3 cellular contexts compared by ENCODE assay signal in the genomic region with DNA sequence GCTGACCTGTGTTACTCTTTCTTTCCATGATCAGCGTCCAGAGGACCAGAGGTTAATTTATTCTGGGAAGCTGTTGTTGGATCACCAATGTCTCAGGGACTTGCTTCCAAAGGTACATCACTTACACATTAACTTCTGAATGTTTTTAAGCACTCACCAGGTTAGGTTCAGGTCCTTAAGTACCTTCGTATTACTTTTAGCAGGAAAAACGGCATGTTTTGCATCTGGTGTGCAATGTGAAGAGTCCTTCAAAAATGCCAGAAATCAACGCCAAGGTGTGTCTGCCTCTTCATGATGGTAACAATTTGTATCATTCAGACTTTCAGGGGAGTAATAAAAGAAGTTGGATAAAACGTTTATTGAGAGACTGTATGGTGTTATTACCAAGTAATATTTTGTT.
A peak's percentile ranks its signal among the peaks of the same experiment; 100 is the strongest.
TF ChIP-seq lines count a peak whose summit lies in the region.

No MANE protein-coding gene starts in this region.

TF ChIP-seq in A549, 52 proteins besides CTCF, POLR2A, EP300 and RAD21 (continues in another document):
- TF ChIP-seq, protein P1, sequence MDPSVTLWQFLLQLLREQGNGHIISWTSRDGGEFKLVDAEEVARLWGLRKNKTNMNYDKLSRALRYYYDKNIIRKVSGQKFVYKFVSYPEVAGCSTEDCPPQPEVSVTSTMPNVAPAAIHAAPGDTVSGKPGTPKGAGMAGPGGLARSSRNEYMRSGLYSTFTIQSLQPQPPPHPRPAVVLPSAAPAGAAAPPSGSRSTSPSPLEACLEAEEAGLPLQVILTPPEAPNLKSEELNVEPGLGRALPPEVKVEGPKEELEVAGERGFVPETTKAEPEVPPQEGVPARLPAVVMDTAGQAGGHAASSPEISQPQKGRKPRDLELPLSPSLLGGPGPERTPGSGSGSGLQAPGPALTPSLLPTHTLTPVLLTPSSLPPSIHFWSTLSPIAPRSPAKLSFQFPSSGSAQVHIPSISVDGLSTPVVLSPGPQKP (IDR thresholded peaks at IDR 0.05; ENCODE audit: low read depth, low read length) = no peak
- TF ChIP-seq, protein P2, sequence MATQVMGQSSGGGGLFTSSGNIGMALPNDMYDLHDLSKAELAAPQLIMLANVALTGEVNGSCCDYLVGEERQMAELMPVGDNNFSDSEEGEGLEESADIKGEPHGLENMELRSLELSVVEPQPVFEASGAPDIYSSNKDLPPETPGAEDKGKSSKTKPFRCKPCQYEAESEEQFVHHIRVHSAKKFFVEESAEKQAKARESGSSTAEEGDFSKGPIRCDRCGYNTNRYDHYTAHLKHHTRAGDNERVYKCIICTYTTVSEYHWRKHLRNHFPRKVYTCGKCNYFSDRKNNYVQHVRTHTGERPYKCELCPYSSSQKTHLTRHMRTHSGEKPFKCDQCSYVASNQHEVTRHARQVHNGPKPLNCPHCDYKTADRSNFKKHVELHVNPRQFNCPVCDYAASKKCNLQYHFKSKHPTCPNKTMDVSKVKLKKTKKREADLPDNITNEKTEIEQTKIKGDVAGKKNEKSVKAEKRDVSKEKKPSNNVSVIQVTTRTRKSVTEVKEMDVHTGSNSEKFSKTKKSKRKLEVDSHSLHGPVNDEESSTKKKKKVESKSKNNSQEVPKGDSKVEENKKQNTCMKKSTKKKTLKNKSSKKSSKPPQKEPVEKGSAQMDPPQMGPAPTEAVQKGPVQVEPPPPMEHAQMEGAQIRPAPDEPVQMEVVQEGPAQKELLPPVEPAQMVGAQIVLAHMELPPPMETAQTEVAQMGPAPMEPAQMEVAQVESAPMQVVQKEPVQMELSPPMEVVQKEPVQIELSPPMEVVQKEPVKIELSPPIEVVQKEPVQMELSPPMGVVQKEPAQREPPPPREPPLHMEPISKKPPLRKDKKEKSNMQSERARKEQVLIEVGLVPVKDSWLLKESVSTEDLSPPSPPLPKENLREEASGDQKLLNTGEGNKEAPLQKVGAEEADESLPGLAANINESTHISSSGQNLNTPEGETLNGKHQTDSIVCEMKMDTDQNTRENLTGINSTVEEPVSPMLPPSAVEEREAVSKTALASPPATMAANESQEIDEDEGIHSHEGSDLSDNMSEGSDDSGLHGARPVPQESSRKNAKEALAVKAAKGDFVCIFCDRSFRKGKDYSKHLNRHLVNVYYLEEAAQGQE (IDR thresholded peaks at IDR 0.05) = no peak
- no peak for TF ChIP-seq HDAC2 (IDR thresholded peaks at IDR 0.05)
- TF ChIP-seq ZSCAN20 (CRISPR knock-in tag; IDR thresholded peaks at IDR 0.05) = no peak
- TF ChIP-seq POLR2AphosphoS2 (conservative IDR thresholded peaks at IDR 0.05; ENCODE audit: low read length) = no peak
- TF ChIP-seq, protein P3, sequence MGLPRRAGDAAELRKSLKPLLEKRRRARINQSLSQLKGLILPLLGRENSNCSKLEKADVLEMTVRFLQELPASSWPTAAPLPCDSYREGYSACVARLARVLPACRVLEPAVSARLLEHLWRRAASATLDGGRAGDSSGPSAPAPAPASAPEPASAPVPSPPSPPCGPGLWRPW (IDR thresholded peaks at IDR 0.05) = no peak
- TF ChIP-seq TP53 (CRISPR knock-in tag; IDR thresholded peaks at IDR 0.05) = no peak
- no peak for TF ChIP-seq HOXA7 (CRISPR knock-in tag; IDR thresholded peaks at IDR 0.05)
- no peak for TF ChIP-seq SMC3 (IDR thresholded peaks at IDR 0.05)
- no peak for TF ChIP-seq HEYL (CRISPR knock-in tag; IDR thresholded peaks at IDR 0.05)
- TF ChIP-seq FOXS1 (CRISPR knock-in tag; IDR thresholded peaks at IDR 0.05) = no peak
- no peak for TF ChIP-seq JUN (IDR thresholded peaks at IDR 0.05)
- no peak for TF ChIP-seq MAFK (IDR thresholded peaks at IDR 0.05; ENCODE audit: partially characterized antibody)
- TF ChIP-seq, protein P4, sequence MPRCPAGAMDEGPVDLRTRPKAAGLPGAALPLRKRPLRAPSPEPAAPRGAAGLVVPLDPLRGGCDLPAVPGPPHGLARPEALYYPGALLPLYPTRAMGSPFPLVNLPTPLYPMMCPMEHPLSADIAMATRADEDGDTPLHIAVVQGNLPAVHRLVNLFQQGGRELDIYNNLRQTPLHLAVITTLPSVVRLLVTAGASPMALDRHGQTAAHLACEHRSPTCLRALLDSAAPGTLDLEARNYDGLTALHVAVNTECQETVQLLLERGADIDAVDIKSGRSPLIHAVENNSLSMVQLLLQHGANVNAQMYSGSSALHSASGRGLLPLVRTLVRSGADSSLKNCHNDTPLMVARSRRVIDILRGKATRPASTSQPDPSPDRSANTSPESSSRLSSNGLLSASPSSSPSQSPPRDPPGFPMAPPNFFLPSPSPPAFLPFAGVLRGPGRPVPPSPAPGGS (IDR thresholded peaks at IDR 0.05) = no peak
- no peak for TF ChIP-seq FOSL2 (IDR thresholded peaks at IDR 0.05)
- no peak for TF ChIP-seq FOSL2 (CRISPR knock-in tag; IDR thresholded peaks at IDR 0.05)
- TF ChIP-seq HOXB5 (CRISPR knock-in tag; IDR thresholded peaks at IDR 0.05) = no peak
- TF ChIP-seq CHD2 (IDR thresholded peaks at IDR 0.05; ENCODE audit: low read length, partially characterized antibody) = no peak

TF ChIP-seq in GM12891, 5 proteins besides CTCF, POLR2A, EP300 and RAD21:
- TF ChIP-seq POU2F2 (IDR thresholded peaks at IDR 0.05; ENCODE audit: low read depth, low read length) = no peak
- no peak for TF ChIP-seq SPI1 (IDR thresholded peaks at IDR 0.05; ENCODE audit: low read depth, low read length)
- TF ChIP-seq PAX5 (IDR thresholded peaks at IDR 0.05; ENCODE audit: insufficient read depth, low read length, severe bottlenecking) = no peak
- no peak for TF ChIP-seq TAF1 (IDR thresholded peaks at IDR 0.05; ENCODE audit: low read depth, low read length)
- TF ChIP-seq POLR2AphosphoS5 (IDR thresholded peaks at IDR 0.05; ENCODE audit: low read depth, low read length) = no peak

TF ChIP-seq in K562, 482 proteins besides CTCF, POLR2A, EP300 and RAD21:
- no peak for TF ChIP-seq HDGF (IDR thresholded peaks at IDR 0.05)
- TF ChIP-seq ZNF785 (CRISPR knock-in tag; IDR thresholded peaks at IDR 0.05) = no peak
- no peak for TF ChIP-seq THRAP3 (IDR thresholded peaks at IDR 0.05; ENCODE audit: borderline replicate concordance)
- 0 out of 2 replicates have a peak, but pooled peaks have one; percentile 19 for TF ChIP-seq KAT7 (CRISPR knock-in tag; IDR thresholded peaks at IDR 0.05; ENCODE audit: borderline replicate concordance)
TF ChIP-seq in K562: peak in this region for 1.
